ENCODE assay signal across 8 cellular contexts in the genomic region with DNA sequence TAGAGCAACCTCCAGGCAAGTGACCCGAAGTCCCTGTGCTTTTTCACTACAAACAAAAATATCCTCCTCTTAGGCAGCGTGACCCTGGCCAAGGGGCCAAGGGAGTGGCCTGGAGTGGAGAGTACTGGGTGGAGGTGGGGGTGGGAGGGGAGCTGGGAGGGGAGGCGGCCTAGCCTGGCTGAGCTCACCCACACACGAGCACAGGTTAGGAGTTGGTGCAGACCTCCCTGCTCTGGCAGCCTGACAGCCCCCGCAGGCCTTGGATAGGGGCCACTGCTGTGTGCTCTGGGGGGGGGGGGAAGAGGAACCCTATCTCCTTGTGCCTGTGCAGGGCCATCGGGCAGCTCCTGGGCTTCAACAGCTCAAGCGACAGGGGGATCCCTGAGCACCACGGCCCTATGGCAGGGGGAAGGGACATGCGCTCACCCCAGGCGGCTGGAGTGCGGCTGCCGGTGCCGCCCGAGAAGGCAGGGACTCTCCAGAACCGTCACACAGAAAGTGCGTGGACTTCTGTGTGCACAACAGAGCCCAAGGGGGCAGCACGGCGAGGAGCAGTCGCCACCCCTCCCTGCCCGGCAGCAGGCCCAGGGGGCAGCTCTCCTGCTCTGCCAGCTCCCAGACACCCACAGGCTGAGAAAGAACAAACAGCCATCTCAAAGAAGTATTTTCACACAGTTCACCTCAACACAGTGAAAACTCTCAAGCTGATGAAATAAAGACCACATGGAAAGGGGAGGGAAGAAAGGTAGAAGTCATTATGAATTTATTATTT. TPM values are rescaled to one million over a fixed set of nuclear protein-coding genes. Genes with fewer than 3 reads are reported as not detected.
DNase-seq lines count a peak whose midpoint lies in the region; ATAC-seq, FAIRE-seq and TF ChIP-seq lines count a peak whose summit lies in the region.

No MANE protein-coding gene starts in this region.

- POLR2A ChIA-PET in HepG2 (lab: Yijun Ruan, JAX): interaction anchor here (0.5 to 7.2 kb wide), 30 partner anchors 8 to 326 kb away, joined by 3 to 96 read pairs (median 6); a partner anchor contains a TSS

- H3K4me2 ChIP-seq in HepG2 (ENCODE audit: low read depth, low read length): peak overlapping the region; percentile 64

- WGBS in HepG2 (ENCODE audit: low lambda C conversion rate): 17% methylated on average over 19 of the region's 20 CpGs

- H3K9ac ChIP-seq in HepG2 (ENCODE audit: insufficient read depth, low read depth, low read length): peak overlapping the region; percentile 45

- peaks cover under 1% of the 10 kb centered on the region for H3K79me2 ChIP-seq in HepG2 (ENCODE audit: insufficient read depth, low read length)

- in situ Hi-C loops in HepG2 (cut with HindIII; ENCODE audit: extremely low pct_ligation_motif_present, low pct_unique_long_range_greater_than_20kb): loop anchor here (5.0 kb wide), 1 partner anchor 80 kb away; no protein-coding TSS in a partner anchor

- H3K4me3 ChIP-seq in HepG2 (replicated peaks in 1 of 3; ENCODE audit: insufficient read depth in 1 of 3, low read depth in 2 of 3, low read length in 3 of 3) (peak overlapping the region in 1 of 3 experiments; percentile 32; a peak in 1 of 6 replicates), thoracic aorta (no peak overlapping the region)

- peak; percentile 49 for TF ChIP-seq CTCF in HepG2 (CRISPR knock-in tag; IDR thresholded peaks at IDR 0.05)
- no peak for TF ChIP-seq CTCF in thoracic aorta (IDR thresholded peaks at IDR 0.05)

- H3K27ac ChIP-seq in angular gyrus (ENCODE audit: low read depth, low read length) (peak overlapping the region; percentile 65), HepG2 (ENCODE audit: extremely low read length, insufficient read depth, low read length) (peak overlapping the region; percentile 72), thoracic aorta (peak overlapping the region; percentile 59 to 81)

- H3K36me3 ChIP-seq in HepG2 (replicated peaks in 1 of 2; ENCODE audit: control insufficient read depth in 1 of 2, insufficient read depth in 2 of 2, low read length in 2 of 2) (peaks cover 39 to 58% of the 10 kb centered on the region in 2 experiments), thoracic aorta (peaks cover 33% of the 10 kb centered on the region)

- H3K27me3 ChIP-seq in HepG2 (ENCODE audit: control insufficient read depth in 1 of 2, insufficient read depth in 2 of 2, low read length in 2 of 2) (no peaks in the 10 kb centered on the region), thoracic aorta (replicated peaks; ENCODE audit: insufficient read depth) (no peaks in the 10 kb centered on the region)

- FAIRE-seq in HepG2 (lab: Jason Lieb, UNC): peak; percentile 88

- CTCF ChIA-PET in HepG2 (lab: Yijun Ruan, JAX; ENCODE audit: low intra/inter-chr PET ratio, low total read pairs): no interaction called here

- peaks cover 72% of the 10 kb centered on the region for H3K4me1 ChIP-seq in HepG2 (ENCODE audit: insufficient read depth, low read length)
- H3K4me1 ChIP-seq in thoracic aorta (ENCODE audit: control insufficient read depth in 1 of 2, low read depth in 2 of 2): peaks cover 46 to 67% of the 10 kb centered on the region in 2 donors

- no peak overlapping the region for H2AFZ ChIP-seq in HepG2 (ENCODE audit: low read length)

- intact Hi-C loops in HepG2 (cut with micrococcal nuclease; ENCODE audit: unreplicated experiment): loop anchor here (1.0 kb wide), 1 partner anchor 75 kb away; a partner anchor contains a TSS

- BruUV-seq in HepG2 (replicated peaks; lab: Mats Ljungman, UMichigan): no TSS peak

- TF ChIP-seq POLR2A in HepG2 (IDR thresholded peaks at IDR 0.05; ENCODE audit: insufficient read depth in 1 of 2, low read depth in 2 of 2, low read length in 2 of 2): no peak

- 0 out of 2 replicates have a peak, but pooled peaks have one; percentile 24 for TF ChIP-seq RAD21 in HepG2 (CRISPR knock-in tag; IDR thresholded peaks at IDR 0.05)

- ATAC-seq in HepG2 (peak; percentile 31), thoracic aorta (ENCODE audit: insufficient number of reproducible peaks, low FRiP score, low read depth) (no peak), GM21723 (IDR thresholded peaks at IDR 0.05; ENCODE audit: unreplicated experiment) (no peak)

- DNase-seq in NOMO-1 (lab: John Stamatoyannopoulos, UW; ENCODE audit: unreplicated experiment in 2 of 2) (peak; percentile 49 to 67), NOMO-1 treated with dmso at 0.1 percent for 144 hours (lab: John Stamatoyannopoulos, UW; ENCODE audit: unreplicated experiment) (no peak), HepG2 (ENCODE audit: low spot score) (peak; percentile 52), thoracic aorta (ENCODE audit: low spot score) (no peak), GOT3 (lab: John Stamatoyannopoulos, UW) (no peak)
- DNase-seq in activated CD4-positive, CD25-positive, alpha-beta regulatory T cell (lab: John Stamatoyannopoulos, UW): no peak

- H3K9me3 ChIP-seq in HepG2 (ENCODE audit: low read length) (no peaks in the 10 kb centered on the region), thoracic aorta (no peaks in the 10 kb centered on the region)

- TF ChIP-seq EP300 in HepG2 (IDR thresholded peaks at IDR 0.05; ENCODE audit: low read depth in 2 of 2, low read length in 2 of 2) (no peak), HepG2 (CRISPR knock-in tag; IDR thresholded peaks at IDR 0.05; ENCODE audit: borderline replicate concordance) (no peak)

- H4K20me1 ChIP-seq in HepG2 (ENCODE audit: insufficient read depth, low read length): peaks cover 79% of the 10 kb centered on the region

RNA-seq across cellular contexts. Expression of a gene that starts 13.3 kb away (rescaled TPM):
- 99.9 and 242 TPM in 2 replicates for total RNA-seq in HepG2 (2016; rRNA removed; fragmentation: Illumina TruSeq; extraction: Trizol)
- total RNA-seq in HepG2 (2016; cell fraction: cytosol; rRNA removed; fragmentation: Illumina TruSeq; extraction: Trizol; ENCODE audit: low read depth): 51.0 and 61.4 TPM in 2 replicates
- 83.6 and 248 TPM in 2 replicates for total RNA-seq in HepG2 (2016; cell fraction: insoluble cytoplasmic fraction; rRNA removed; fragmentation: Illumina TruSeq; extraction: Trizol)
- total RNA-seq in HepG2 (2016; cell fraction: membrane; rRNA removed; fragmentation: Illumina TruSeq; extraction: Trizol): 88.3 and 97.4 TPM in 2 replicates
- total RNA-seq in HepG2 (2016; cell fraction: nucleus; rRNA removed; fragmentation: Illumina TruSeq; extraction: Trizol): 164 and 200 TPM in 2 replicates
- 349 and 598 TPM in 2 replicates for polyA plus RNA-seq in HepG2 (2011; rRNA removed)
- 384 and 554 TPM in 2 replicates for polyA plus RNA-seq in HepG2 (2011; cell fraction: cytosol; rRNA removed)
- polyA plus RNA-seq in HepG2 (2011; cell fraction: nucleus; rRNA removed): 293 and 327 TPM in 2 replicates
- polyA plus RNA-seq in HepG2 (2012): 348 and 404 TPM in 2 replicates
- 38.7 and 40.7 TPM in 2 replicates for polyA plus RNA-seq in HepG2 (2016; cell fraction: cytosol; fragmentation: Illumina TruSeq; extraction: Trizol; ENCODE audit: low read depth)
- polyA plus RNA-seq in HepG2 (2016; cell fraction: insoluble cytoplasmic fraction; fragmentation: Illumina TruSeq; extraction: Trizol; ENCODE audit: low read depth): 95.9 and 111 TPM in 2 replicates
- polyA plus RNA-seq in HepG2 (2016; cell fraction: membrane; fragmentation: Illumina TruSeq; extraction: Trizol; ENCODE audit: low read depth): 61.0 and 65.9 TPM in 2 replicates
- 334 and 368 TPM in 2 replicates for polyA plus RNA-seq in HepG2 (2016; cell fraction: nucleus; fragmentation: Illumina TruSeq; extraction: Trizol; ENCODE audit: insufficient read depth, low read depth)
- 181 and 1,731 TPM in 2 replicates for polyA minus RNA-seq in HepG2 (2011; rRNA and poly(A)+ RNA removed; ENCODE audit: low replicate concordance)
- 365 and 408 TPM in 2 replicates for polyA minus RNA-seq in HepG2 (2011; cell fraction: cytosol; rRNA and poly(A)+ RNA removed)
- polyA minus RNA-seq in HepG2 (2011; cell fraction: nucleus; rRNA and poly(A)+ RNA removed): 137 and 145 TPM in 2 replicates
- 100 to 1,000 TPM in 1 of 2 donors, 10 to 100 TPM in 1; 76.0 to 113 TPM for total RNA-seq in thoracic aorta

RNA-seq across cellular contexts. Expression of a gene that starts 29.5 kb away (rescaled TPM):
- 54.8 and 59.9 TPM in 2 replicates for total RNA-seq in HepG2 (2016; rRNA removed; fragmentation: Illumina TruSeq; extraction: Trizol)
- total RNA-seq in HepG2 (2016; cell fraction: cytosol; rRNA removed; fragmentation: Illumina TruSeq; extraction: Trizol; ENCODE audit: low read depth): 85.1 and 122 TPM in 2 replicates
- 54.5 and 62.8 TPM in 2 replicates for total RNA-seq in HepG2 (2016; cell fraction: insoluble cytoplasmic fraction; rRNA removed; fragmentation: Illumina TruSeq; extraction: Trizol)
- 78.3 and 105 TPM in 2 replicates for total RNA-seq in HepG2 (2016; cell fraction: membrane; rRNA removed; fragmentation: Illumina TruSeq; extraction: Trizol)
- total RNA-seq in HepG2 (2016; cell fraction: nucleus; rRNA removed; fragmentation: Illumina TruSeq; extraction: Trizol): 40.6 and 45.1 TPM in 2 replicates
- polyA plus RNA-seq in HepG2 (2011; rRNA removed): 59.3 and 69.8 TPM in 2 replicates
- polyA plus RNA-seq in HepG2 (2011; cell fraction: cytosol; rRNA removed): 59.9 and 140 TPM in 2 replicates
- 103 and 130 TPM in 2 replicates for polyA plus RNA-seq in HepG2 (2011; cell fraction: nucleus; rRNA removed)
- 48.8 and 63.7 TPM in 2 replicates for polyA plus RNA-seq in HepG2 (2012)
- polyA plus RNA-seq in HepG2 (2016; cell fraction: cytosol; fragmentation: Illumina TruSeq; extraction: Trizol; ENCODE audit: low read depth): 113 and 149 TPM in 2 replicates
- polyA plus RNA-seq in HepG2 (2016; cell fraction: insoluble cytoplasmic fraction; fragmentation: Illumina TruSeq; extraction: Trizol; ENCODE audit: low read depth): 62.5 and 66.4 TPM in 2 replicates
- polyA plus RNA-seq in HepG2 (2016; cell fraction: membrane; fragmentation: Illumina TruSeq; extraction: Trizol; ENCODE audit: low read depth): 95.1 and 110 TPM in 2 replicates
- polyA plus RNA-seq in HepG2 (2016; cell fraction: nucleus; fragmentation: Illumina TruSeq; extraction: Trizol; ENCODE audit: insufficient read depth, low read depth): 121 and 124 TPM in 2 replicates
- polyA minus RNA-seq in HepG2 (2011; rRNA and poly(A)+ RNA removed; ENCODE audit: low replicate concordance): 23.1 and 32.6 TPM in 2 replicates
- 18.1 and 19.8 TPM in 2 replicates for polyA minus RNA-seq in HepG2 (2011; cell fraction: cytosol; rRNA and poly(A)+ RNA removed)
- 27.6 and 37.2 TPM in 2 replicates for polyA minus RNA-seq in HepG2 (2011; cell fraction: nucleus; rRNA and poly(A)+ RNA removed)
- total RNA-seq in thoracic aorta: 10 to 100 TPM; 19.4 to 58.1 TPM

RNA-seq across cellular contexts. Expression of a gene that starts 31.4 kb away (rescaled TPM):
- total RNA-seq in HepG2 (2016; rRNA removed; fragmentation: Illumina TruSeq; extraction: Trizol): 28.4 and 31.5 TPM in 2 replicates
- total RNA-seq in HepG2 (2016; cell fraction: cytosol; rRNA removed; fragmentation: Illumina TruSeq; extraction: Trizol; ENCODE audit: low read depth): 19.2 and 20.4 TPM in 2 replicates
- 23.0 and 34.1 TPM in 2 replicates for total RNA-seq in HepG2 (2016; cell fraction: insoluble cytoplasmic fraction; rRNA removed; fragmentation: Illumina TruSeq; extraction: Trizol)
- 24.3 and 26.6 TPM in 2 replicates for total RNA-seq in HepG2 (2016; cell fraction: membrane; rRNA removed; fragmentation: Illumina TruSeq; extraction: Trizol)
- total RNA-seq in HepG2 (2016; cell fraction: nucleus; rRNA removed; fragmentation: Illumina TruSeq; extraction: Trizol): 42.8 and 45.6 TPM in 2 replicates
- 128 and 148 TPM in 2 replicates for polyA plus RNA-seq in HepG2 (2011; rRNA removed)
- 81.5 and 90.2 TPM in 2 replicates for polyA plus RNA-seq in HepG2 (2011; cell fraction: cytosol; rRNA removed)
- 1,010 and 1,066 TPM in 2 replicates for polyA plus RNA-seq in HepG2 (2011; cell fraction: nucleus; rRNA removed)
- 164 and 234 TPM in 2 replicates for polyA plus RNA-seq in HepG2 (2012)
- polyA plus RNA-seq in HepG2 (2016; cell fraction: cytosol; fragmentation: Illumina TruSeq; extraction: Trizol; ENCODE audit: low read depth): 19.6 and 21.8 TPM in 2 replicates
- 71.8 and 89.7 TPM in 2 replicates for polyA plus RNA-seq in HepG2 (2016; cell fraction: insoluble cytoplasmic fraction; fragmentation: Illumina TruSeq; extraction: Trizol; ENCODE audit: low read depth)
- polyA plus RNA-seq in HepG2 (2016; cell fraction: membrane; fragmentation: Illumina TruSeq; extraction: Trizol; ENCODE audit: low read depth): 40.8 and 42.7 TPM in 2 replicates
- polyA plus RNA-seq in HepG2 (2016; cell fraction: nucleus; fragmentation: Illumina TruSeq; extraction: Trizol; ENCODE audit: insufficient read depth, low read depth): 316 and 342 TPM in 2 replicates
- polyA minus RNA-seq in HepG2 (2011; rRNA and poly(A)+ RNA removed; ENCODE audit: low replicate concordance): 78.0 and 103 TPM in 2 replicates
- polyA minus RNA-seq in HepG2 (2011; cell fraction: cytosol; rRNA and poly(A)+ RNA removed): 51.7 and 60.9 TPM in 2 replicates
- 117 and 118 TPM in 2 replicates for polyA minus RNA-seq in HepG2 (2011; cell fraction: nucleus; rRNA and poly(A)+ RNA removed)
- total RNA-seq in thoracic aorta: 10 to 100 TPM; 69.5 to 71.9 TPM

Comparison
In these comparisons a context has a peak if more than half of its experiments do, and no peak if none do; other contexts are left out.
1. DNase-seq: peak in NOMO-1 (2 of 2) and HepG2 (single experiment); none in NOMO-1 treated with dmso at 0.1 percent for 144 hours (single experiment), thoracic aorta (single experiment), activated CD4-positive, CD25-positive, alpha-beta regulatory T cell (0 of 4) and GOT3 (single experiment).
2. Peak in every context shown above with its lines, with median percentiles within 50 percentile points of each other: H3K27ac ChIP-seq.